Comparison of ENCODE assay signal across 15 cellular contexts in genomic region chr14:61026523-61026922, GRCh38.
"Had no signal": no experiment of that assay in that cellular context is flagged by ENCODE, and none has a peak within 500 bp of the region (broad histone marks: within the 10 kb centered on the region; RNA-seq: fewer than 3 reads in every experiment).

No MANE protein-coding gene starts in this region.

- H3K27ac ChIP-seq: adrenal gland, hepatocyte, neural progenitor cell, spleen had no signal

- ATAC-seq: T-helper 17 cell had no signal

- H3K27me3 Mint-ChIP-seq: activated B cell treated with CpG ODN at 0.5 μM for 24 hours; activated CD4-positive, alpha-beta T cell treated with anti-CD3 and anti-CD28 coated beads, Interleukin-2, amount 10 ng/mL, durations not matched to agents 7 days and 5 days; activated naive CD4-positive, alpha-beta T cell treated with anti-CD3 and anti-CD28 coated beads, Interleukin-2, amount 10 ng/mL, durations not matched to agents 7 days and 5 days; T-helper 17 cell had no signal

- H3K4me2 ChIP-seq: hepatocyte, neural progenitor cell had no signal

- H3K27ac Mint-ChIP-seq: activated B cell treated with CpG ODN at 0.5 μM for 24 hours; activated CD4-positive, alpha-beta T cell treated with anti-CD3 and anti-CD28 coated beads, Interleukin-2, amount 10 ng/mL, durations not matched to agents 7 days and 5 days; activated naive CD4-positive, alpha-beta T cell treated with anti-CD3 and anti-CD28 coated beads, Interleukin-2, amount 10 ng/mL, durations not matched to agents 7 days and 5 days; activated T-helper 2 cell treated with anti-CD3 and anti-CD28 coated beads, Interferon-gamma antibody, Interleukin-2, Interleukin-4, amounts not matched to agents 10 μg/mL and 5 μg/mL and 100 μg/mL, durations not matched to agents 14 hours and 24 hours and 36 hours; neural progenitor cell; T-helper 17 cell had no signal

- H3K79me2 ChIP-seq: hepatocyte had no signal

- H3K4me3 Mint-ChIP-seq: activated B cell treated with CpG ODN at 0.5 μM for 24 hours; activated CD4-positive, alpha-beta T cell treated with anti-CD3 and anti-CD28 coated beads, Interleukin-2, amount 10 ng/mL, durations not matched to agents 7 days and 5 days; activated naive CD4-positive, alpha-beta T cell treated with anti-CD3 and anti-CD28 coated beads, Interleukin-2, amount 10 ng/mL, durations not matched to agents 7 days and 5 days; neural progenitor cell; T-helper 17 cell had no signal

- H3K9ac ChIP-seq: neural progenitor cell had no signal

- H3K9me3 ChIP-seq: adrenal gland, spleen had no signal

- H3K4me1 Mint-ChIP-seq: activated CD4-positive, alpha-beta T cell treated with anti-CD3 and anti-CD28 coated beads, Interleukin-2, amount 10 ng/mL, durations not matched to agents 7 days and 5 days; activated naive CD4-positive, alpha-beta T cell treated with anti-CD3 and anti-CD28 coated beads, Interleukin-2, amount 10 ng/mL, durations not matched to agents 7 days and 5 days; neural progenitor cell had no signal

- H3K36me3 Mint-ChIP-seq: activated naive CD4-positive, alpha-beta T cell treated with anti-CD3 and anti-CD28 coated beads, Interleukin-2, amount 10 ng/mL, durations not matched to agents 7 days and 5 days; neural progenitor cell had no signal

- H3K27me3 ChIP-seq: adrenal gland, hepatocyte, neural progenitor cell, spleen had no signal

- H3K36me3 ChIP-seq: adrenal gland, neural progenitor cell, spleen had no signal

- H2AFZ ChIP-seq: hepatocyte, neural progenitor cell had no signal

- DNase-seq: activated B cell treated with CpG ODN at 0.5 μM for 24 hours; activated CD4-positive, alpha-beta T cell treated with anti-CD3 and anti-CD28 coated beads, Interleukin-2, amount 10 ng/mL, durations not matched to agents 7 days and 5 days; activated naive CD4-positive, alpha-beta T cell treated with anti-CD3 and anti-CD28 coated beads, Interleukin-2, amount 10 ng/mL, durations not matched to agents 7 days and 5 days; adrenal gland; central memory CD4-positive, alpha-beta T cell; cortex of kidney; effector CD8-positive, alpha-beta T cell; spleen; stimulated activated CD4-positive, alpha-beta T cell treated with anti-CD3 and anti-CD28 coated beads, Interleukin-1b, Interleukin-23, amount 100 ng/mL, for 48 hours; stimulated activated naive CD4-positive, alpha-beta T cell treated with Interleukin-2 at 50 U/mL for 16 hours; T-helper 17 cell; trophoblast cell had no signal

- H3K9me3 Mint-ChIP-seq: activated B cell treated with CpG ODN at 0.5 μM for 24 hours; activated CD4-positive, alpha-beta T cell treated with anti-CD3 and anti-CD28 coated beads, Interleukin-2, amount 10 ng/mL, durations not matched to agents 7 days and 5 days; activated naive CD4-positive, alpha-beta T cell treated with anti-CD3 and anti-CD28 coated beads, Interleukin-2, amount 10 ng/mL, durations not matched to agents 7 days and 5 days; activated T-helper 2 cell treated with anti-CD3 and anti-CD28 coated beads, Interferon-gamma antibody, Interleukin-2, Interleukin-4, amounts not matched to agents 10 μg/mL and 5 μg/mL and 100 μg/mL, durations not matched to agents 14 hours and 24 hours and 36 hours; neural progenitor cell had no signal

- H3K4me3 ChIP-seq: adrenal gland, hepatocyte, neural progenitor cell, spleen had no signal
